23 cellular contexts compared by ENCODE assay signal in the genomic region with DNA sequence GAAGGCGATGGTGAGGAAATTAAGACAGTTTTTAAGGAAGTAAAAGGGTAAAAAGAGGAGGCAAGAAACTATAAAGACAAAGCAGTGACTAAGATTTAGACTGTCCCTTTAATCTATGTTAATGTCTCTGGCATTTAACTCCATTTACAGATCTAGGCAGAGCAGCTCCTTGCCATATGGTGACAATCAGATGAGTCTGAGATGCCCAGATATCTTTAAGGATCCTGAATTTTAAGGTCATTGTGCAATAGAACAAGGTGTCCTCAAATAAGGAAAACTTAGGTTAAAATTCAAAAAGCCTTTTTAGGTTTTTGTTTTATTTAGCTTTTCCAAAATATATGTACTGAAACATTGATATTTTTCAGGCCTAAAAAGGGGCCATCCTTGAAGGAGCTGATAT. TPM values are rescaled to one million over a fixed set of nuclear protein-coding genes. Genes with fewer than 3 reads are reported as not detected.
DNase-seq lines count a peak whose midpoint lies in the region; ATAC-seq and TF ChIP-seq lines count a peak whose summit lies in the region.
"Had no signal": no experiment of that assay in that cellular context is flagged by ENCODE, and none has a peak within 500 bp of the region (broad histone marks: within the 10 kb centered on the region; RNA-seq: fewer than 3 reads in every experiment).

No MANE protein-coding gene starts in this region.

- H3K4me1 ChIP-seq in esophagus muscularis mucosa (peaks cover 0 to 9% (median 8%) of the 10 kb centered on the region in 4 donors), colonic mucosa (no peaks in the 10 kb centered on the region), MM.1S (ENCODE audit: low read length) (no peaks in the 10 kb centered on the region)
- H3K4me1 ChIP-seq: Caco-2, upper lobe of right lung had no signal

- peaks cover 98% of the 10 kb centered on the region for H3K4me1 Mint-ChIP-seq in CD4-positive, alpha-beta T cell (ENCODE audit: low read depth)
- peaks cover 94% of the 10 kb centered on the region for H3K4me1 Mint-ChIP-seq in activated CD8-positive, alpha-beta T cell treated with anti-CD3 and anti-CD28 coated beads for 36 hours (ENCODE audit: low read depth)

- H3K27ac ChIP-seq in CD4-positive, alpha-beta T cell (ENCODE audit: low read depth, low read length), result peak overlapping the region; percentile 14
- no peak overlapping the region for H3K27ac ChIP-seq in esophagus muscularis mucosa (replicated peaks in 1 of 4)
- H3K27ac ChIP-seq in colonic mucosa, result no peak overlapping the region
- no peak overlapping the region for H3K27ac ChIP-seq in MM.1S (ENCODE audit: low read length)
- H3K27ac ChIP-seq: 22Rv1, epithelial cell of prostate, foreskin keratinocyte, hepatocyte, upper lobe of right lung had no signal

- H3K36me3 Mint-ChIP-seq in CD4-positive, alpha-beta T cell (ENCODE audit: low read depth), result peaks cover 78% of the 10 kb centered on the region
- peaks cover 76% of the 10 kb centered on the region for H3K36me3 Mint-ChIP-seq in activated CD8-positive, alpha-beta T cell treated with anti-CD3 and anti-CD28 coated beads for 36 hours (ENCODE audit: low read depth)

- TF ChIP-seq EP300 in esophagus muscularis mucosa (IDR thresholded peaks at IDR 0.05), result no peak

- 97% methylated on average over 1 of the region's 1 CpG for WGBS in esophagus muscularis mucosa

- H3K79me2 ChIP-seq in MM.1S (ENCODE audit: low read length), result no peaks in the 10 kb centered on the region
- H3K79me2 ChIP-seq: hepatocyte had no signal

- no peaks in the 10 kb centered on the region for H3K9me2 ChIP-seq in MM.1S (replicated peaks; ENCODE audit: insufficient read depth, low read length)

- H3K9ac ChIP-seq in colonic mucosa (ENCODE audit: low read depth in 2 of 2, low read length in 2 of 2), result no peak overlapping the region
- no peak overlapping the region for H3K9ac ChIP-seq in MM.1S (ENCODE audit: low read length)

- no peaks in the 10 kb centered on the region for H3K9me3 ChIP-seq in CD4-positive, alpha-beta T cell (ENCODE audit: control insufficient read depth, low read length)
- H3K9me3 ChIP-seq in esophagus muscularis mucosa, result no peaks in the 10 kb centered on the region
- no peaks in the 10 kb centered on the region for H3K9me3 ChIP-seq in colonic mucosa
- no peaks in the 10 kb centered on the region for H3K9me3 ChIP-seq in MM.1S (replicated peaks; ENCODE audit: insufficient read depth, low read length)
- H3K9me3 ChIP-seq: Caco-2, upper lobe of right lung had no signal

- DNase-seq in NCI-H2171 treated with DMSO at 0.1 percent for 48 hours (lab: John Stamatoyannopoulos, UW) (peak; percentile 4), NCI-H2171 (lab: John Stamatoyannopoulos, UW) (no peak), esophagus muscularis mucosa (ENCODE audit: extremely low spot score) (peak; percentile 17), colonic mucosa (no peak), left lobe of liver (ENCODE audit: low spot score) (no peak), MM.1S (no peak)
- no peak for DNase-seq in CD4-positive, alpha-beta T cell
- DNase-seq in activated CD8-positive, alpha-beta T cell treated with anti-CD3 and anti-CD28 coated beads for 36 hours, result no peak
- DNase-seq: AML-193; amniotic stem cell; Caco-2; dorsolateral prefrontal cortex; foreskin keratinocyte; NCI-H1105 treated with DMSO at 0.1 percent for 48 hours; NCI-H2081 treated with DMSO at 0.1 percent for 48 hours; NCI-H510A; stimulated activated CD4-positive, alpha-beta T cell treated with anti-CD3 and anti-CD28 coated beads, Interleukin-4, amount 100 ng/mL, for 24 hours; upper lobe of right lung had no signal

- CTCF ChIA-PET in CD4-positive, alpha-beta T cell (lab: Charles Lee), result interaction anchor here (0.7 to 2.0 kb wide), 4 partner anchors 11 to 159 kb away, joined by 3 to 8 read pairs (median 4); partner anchors contain the start of gene RASGRP1
- CTCF ChIA-PET in activated CD8-positive, alpha-beta T cell treated with anti-CD3 and anti-CD28 coated beads for 36 hours (lab: Charles Lee), result interaction anchor here (0.6 to 3.9 kb wide), 4 partner anchors 23 to 1857 kb away, joined by 3 to 19 read pairs (median 10); partner anchors contain the start of gene RASGRP1

- H3K36me3 ChIP-seq in esophagus muscularis mucosa (no peaks in the 10 kb centered on the region), colonic mucosa (no peaks in the 10 kb centered on the region), MM.1S (replicated peaks; ENCODE audit: insufficient read depth, low read length) (no peaks in the 10 kb centered on the region)
- H3K36me3 ChIP-seq: upper lobe of right lung had no signal

- H3K4me3 ChIP-seq in esophagus muscularis mucosa (no peak overlapping the region), colonic mucosa (no peak overlapping the region), MM.1S (ENCODE audit: low read length) (no peak overlapping the region)
- H3K4me3 ChIP-seq: dorsolateral prefrontal cortex, hepatocyte, upper lobe of right lung had no signal

- no peaks in the 10 kb centered on the region for H3K27me3 Mint-ChIP-seq in CD4-positive, alpha-beta T cell
- no peaks in the 10 kb centered on the region for H3K27me3 Mint-ChIP-seq in activated CD8-positive, alpha-beta T cell treated with anti-CD3 and anti-CD28 coated beads for 36 hours

- H3K27ac Mint-ChIP-seq in CD4-positive, alpha-beta T cell, result peak overlapping the region; percentile 80
- peak overlapping the region; percentile 97 for H3K27ac Mint-ChIP-seq in activated CD8-positive, alpha-beta T cell treated with anti-CD3 and anti-CD28 coated beads for 36 hours

- H3K9me3 Mint-ChIP-seq in CD4-positive, alpha-beta T cell, result no peaks in the 10 kb centered on the region
- peaks cover 4% of the 10 kb centered on the region for H3K9me3 Mint-ChIP-seq in activated CD8-positive, alpha-beta T cell treated with anti-CD3 and anti-CD28 coated beads for 36 hours

- H3F3A ChIP-seq in MM.1S (ENCODE audit: insufficient read depth, low read length), result no peaks in the 10 kb centered on the region

- H3K27me3 ChIP-seq in CD4-positive, alpha-beta T cell (ENCODE audit: control insufficient read depth, insufficient read depth, low read length), result no peaks in the 10 kb centered on the region
- H3K27me3 ChIP-seq in esophagus muscularis mucosa (no peaks in the 10 kb centered on the region), colonic mucosa (no peaks in the 10 kb centered on the region), MM.1S (replicated peaks; ENCODE audit: insufficient read depth, low read length) (no peaks in the 10 kb centered on the region)
- H3K27me3 ChIP-seq: dorsolateral prefrontal cortex, hepatocyte, upper lobe of right lung had no signal

- intact Hi-C loops in CD4-positive, alpha-beta T cell (cut with DNase I, micrococcal nuclease), result no loop called here
- intact Hi-C loops in activated CD8-positive, alpha-beta T cell treated with anti-CD3 and anti-CD28 coated beads for 36 hours (cut with micrococcal nuclease), result no loop called here
- intact Hi-C loops in esophagus muscularis mucosa (cut with DNase I) (no loop called here), colonic mucosa (cut with DNase I) (no loop called here)

- peak overlapping the region; percentile 1 for H3K4me3 Mint-ChIP-seq in CD4-positive, alpha-beta T cell
- H3K4me3 Mint-ChIP-seq in activated CD8-positive, alpha-beta T cell treated with anti-CD3 and anti-CD28 coated beads for 36 hours, result no peak overlapping the region

- no peak for ATAC-seq in CD4-positive, alpha-beta T cell (ENCODE audit: poor library complexity)
- ATAC-seq in activated CD8-positive, alpha-beta T cell treated with anti-CD3 and anti-CD28 coated beads for 36 hours, result no peak
- no peak for ATAC-seq in left lobe of liver
- ATAC-seq: activated CD4-positive, CD25-positive, alpha-beta regulatory T cell treated with anti-CD3 and anti-CD28 coated beads, Interleukin-2, amount 50 U/mL, for 24 hours; foreskin keratinocyte; HCT116; upper lobe of right lung had no signal

- no peak for TF ChIP-seq POLR2A in esophagus muscularis mucosa (IDR thresholded peaks at IDR 0.05; ENCODE audit: low read depth)

- H2AFZ ChIP-seq in MM.1S (ENCODE audit: low read length), result no peak overlapping the region
- H2AFZ ChIP-seq: hepatocyte had no signal

- no peak for TF ChIP-seq CTCF in CD4-positive, alpha-beta T cell (IDR thresholded peaks at IDR 0.05)
- no peak for TF ChIP-seq CTCF in activated CD8-positive, alpha-beta T cell treated with anti-CD3 and anti-CD28 coated beads for 36 hours (IDR thresholded peaks at IDR 0.05)
- TF ChIP-seq CTCF in esophagus muscularis mucosa (IDR thresholded peaks at IDR 0.05), result no peak
- TF ChIP-seq CTCF in colonic mucosa (IDR thresholded peaks at IDR 0.05), result no peak
- TF ChIP-seq CTCF in MM.1S (IDR thresholded peaks at IDR 0.05; ENCODE audit: low read length), result no peak

- no peak overlapping the region for H3K4me2 ChIP-seq in MM.1S (ENCODE audit: low read depth, low read length)
- H3K4me2 ChIP-seq: hepatocyte had no signal

- H4K20me1 ChIP-seq in MM.1S (ENCODE audit: insufficient read depth, low read length), result no peaks in the 10 kb centered on the region

- POLR2A ChIA-PET in CD4-positive, alpha-beta T cell (lab: Charles Lee), result interaction anchor here (0.8 to 2.4 kb wide), 7 partner anchors 11 to 150 kb away, joined by 3 to 9 read pairs (median 5); partner anchors contain the start of gene RASGRP1
- POLR2A ChIA-PET in activated CD8-positive, alpha-beta T cell treated with anti-CD3 and anti-CD28 coated beads for 36 hours (lab: Charles Lee), result interaction anchor here (0.9 to 2.2 kb wide), 4 partner anchors 12 to 23 kb away, joined by 3 to 17 read pairs (median 5); partner anchors contain the start of gene RASGRP1

RNA-seq across cellular contexts. Expression of gene RASGRP1, which starts 24.1 kb away (rescaled TPM):
- 10 to 100 TPM; 66.6 to 69.7 TPM for total RNA-seq in CD4-positive, alpha-beta T cell
- total RNA-seq in activated CD8-positive, alpha-beta T cell treated with anti-CD3 and anti-CD28 coated beads for 36 hours, result 100 to 1,000 TPM; 105 to 106 TPM
- total RNA-seq in esophagus muscularis mucosa (under 1 TPM; 0.29 to 0.99 (median 0.66) TPM), colonic mucosa (1 to 10 TPM in 1 of 2 donors, under 1 TPM in 1; 0.96 to 1.5 TPM), left lobe of liver (0.28 TPM)
- total RNA-seq: foreskin keratinocyte had no signal

Comparison
In these comparisons a context has a peak if more than half of its experiments do, and no peak if none do; other contexts are left out.
1. DNase-seq: peak in NCI-H2171 treated with DMSO at 0.1 percent for 48 hours (single experiment) and esophagus muscularis mucosa (single experiment); none in NCI-H2171 (single experiment), CD4-positive, alpha-beta T cell (0 of 10), activated CD8-positive, alpha-beta T cell treated with anti-CD3 and anti-CD28 coated beads for 36 hours (single experiment), colonic mucosa (single experiment), left lobe of liver (single experiment) and MM.1S (single experiment).
2. RNA of gene RASGRP1, which starts 24.1 kb away (total RNA-seq): 105 to 106 TPM in activated CD8-positive, alpha-beta T cell treated with anti-CD3 and anti-CD28 coated beads for 36 hours and 66.6 to 69.7 TPM in CD4-positive, alpha-beta T cell; 0.96 to 1.5 TPM in colonic mucosa, 0.29 to 0.99 TPM in esophagus muscularis mucosa and 0.28 TPM in left lobe of liver (single experiment); every median in the first group is over 10 times any median in the second.